ENCODE assay signal across 27 cellular contexts in genomic region chr20:38213607-38213940, GRCh38. TPM values are rescaled to one million over a fixed set of nuclear protein-coding genes. Genes with fewer than 3 reads are reported as not detected.
"Had no signal": no experiment of that assay in that cellular context is flagged by ENCODE, and none has a peak within 500 bp of the region (broad histone marks: within the 10 kb centered on the region; RNA-seq: fewer than 3 reads in every experiment).

No MANE protein-coding gene starts in this region.

- ATAC-seq: effector memory CD8-positive, alpha-beta T cell; left colon; mucosa of descending colon; psoas muscle; stimulated activated naive CD8-positive, alpha-beta T cell treated with anti-CD3 and anti-CD28 coated beads, Interleukin-15, amount 100 ng/mL, for 72 hours had no signal

- H3K36me3 ChIP-seq: esophagus squamous epithelium, heart right ventricle, neural progenitor cell, ovary, right lobe of liver, thyroid gland, upper lobe of left lung had no signal

- H3K9me3 ChIP-seq: esophagus squamous epithelium, heart right ventricle, mucosa of descending colon, ovary, psoas muscle, right lobe of liver, thyroid gland, upper lobe of left lung had no signal

- H3K27ac ChIP-seq: neural progenitor cell, psoas muscle, right lobe of liver, thyroid gland, upper lobe of left lung had no signal

- H3K4me3 ChIP-seq: esophagus squamous epithelium, heart right ventricle, lung, mucosa of descending colon, neural progenitor cell, ovary, psoas muscle, right lobe of liver, thyroid gland, upper lobe of left lung had no signal

- H3K9ac ChIP-seq: neural progenitor cell had no signal

- H3K4me1 ChIP-seq: neural progenitor cell, right lobe of liver, thyroid gland, upper lobe of left lung had no signal

- H3K4me2 ChIP-seq: neural progenitor cell had no signal

- H2AFZ ChIP-seq: neural progenitor cell had no signal

- H3K27me3 ChIP-seq: heart right ventricle, neural progenitor cell, ovary, right lobe of liver, thyroid gland, upper lobe of left lung had no signal

- DNase-seq: cortex of kidney; effector memory CD8-positive, alpha-beta T cell; erythroblast; esophagus squamous epithelium; foreskin melanocyte; glutamatergic neuron; hippocampal formation; left colon; mucosa of descending colon; naive B cell; ovary; psoas muscle; right lobe of liver; small intestine; stimulated activated CD4-positive, alpha-beta T cell treated with anti-CD3 and anti-CD28 coated beads, Interleukin-15, amount 100 ng/mL, for 24 hours; stimulated activated CD4-positive, alpha-beta T cell treated with anti-CD3 and anti-CD28 coated beads, Interleukin-2, amount 100 ng/mL, for 48 hours; stimulated activated CD8-positive, alpha-beta memory T cell treated with anti-CD3 and anti-CD28 coated beads, Interleukin-4, amount 100 ng/mL, for 48 hours; stimulated activated naive CD4-positive, alpha-beta T cell; stimulated activated naive CD8-positive, alpha-beta T cell treated with anti-CD3 and anti-CD28 coated beads, Interleukin-15, amount 100 ng/mL, for 72 hours; thyroid gland had no signal

RNA-seq across cellular contexts. Expression of gene KIAA1755, which starts 47.0 kb away (rescaled TPM):
- total RNA-seq: dermis microvascular lymphatic vessel endothelial cell; natural killer cell treated with Interleukin-12 subunit alpha and Interleukin-12 subunit beta and Interleukin-15 and Interleukin-18, amount 100 ng/mL, for 72 hours; renal cortical epithelial cell had no signal
